Comparison of ENCODE assay signal across 18 cellular contexts in genomic region chr6:55040102-55040848, GRCh38.
DNase-seq lines count a peak whose midpoint lies in the region; FAIRE-seq and TF ChIP-seq lines count a peak whose summit lies in the region.
"Had no signal": no experiment of that assay in that cellular context is flagged by ENCODE, and none has a peak within 500 bp of the region (broad histone marks: within the 10 kb centered on the region; RNA-seq: fewer than 3 reads in every experiment).

No MANE protein-coding gene starts in this region.

- TF ChIP-seq CTCF in AG09309 (IDR thresholded peaks at IDR 0.05; ENCODE audit: control insufficient read depth, insufficient read depth, low read depth, low read length, missing control alignments): no peak
- no peak for TF ChIP-seq CTCF in keratinocyte (optimal IDR thresholded peaks at IDR 0.05 in 1 of 3, IDR thresholded peaks at IDR 0.05 in 1 of 3, conservative IDR thresholded peaks at IDR 0.05 in 1 of 3; ENCODE audit: extremely low read depth in 1 of 3, insufficient read depth in 2 of 3, low read length in 3 of 3)
- no peak for TF ChIP-seq CTCF in tibial nerve (IDR thresholded peaks at IDR 0.05)

- FAIRE-seq in keratinocyte (lab: Jason Lieb, UNC): peak; percentile 85
- FAIRE-seq: endothelial cell of umbilical vein, HepG2 had no signal

- H3K79me2 ChIP-seq in keratinocyte (ENCODE audit: control insufficient read depth, insufficient read depth, low read length): no peaks in the 10 kb centered on the region

- dilution Hi-C loops in keratinocyte (cut with MboI; ENCODE audit: extremely low pct_ligation_motif_present, low sequenced_read_pairs): no loop called here

- no peaks in the 10 kb centered on the region for H3K9me3 ChIP-seq in adipocyte (ENCODE audit: control insufficient read depth, low read length)
- H3K9me3 ChIP-seq in keratinocyte (ENCODE audit: control insufficient read depth, low read depth, low read length): no peaks in the 10 kb centered on the region
- H3K9me3 ChIP-seq in tibial nerve: no peaks in the 10 kb centered on the region
- no peaks in the 10 kb centered on the region for H3K9me3 ChIP-seq in effector memory CD4-positive, alpha-beta T cell (ENCODE audit: control insufficient read depth, low read length)
- H3K9me3 ChIP-seq: BLaER1, HAP-1 had no signal

- H3K4me1 ChIP-seq in adipocyte (ENCODE audit: control insufficient read depth, insufficient read depth, low read length): no peaks in the 10 kb centered on the region
- peaks cover 14% of the 10 kb centered on the region for H3K4me1 ChIP-seq in keratinocyte (ENCODE audit: control insufficient read depth, extremely low read depth, insufficient read depth, low read length)
- H3K4me1 ChIP-seq in tibial nerve: no peaks in the 10 kb centered on the region
- H3K4me1 ChIP-seq in effector memory CD4-positive, alpha-beta T cell (ENCODE audit: control insufficient read depth, insufficient read depth, low read length, poor library complexity, severe bottlenecking): no peaks in the 10 kb centered on the region
- H3K4me1 ChIP-seq: HAP-1 had no signal

- H4K20me1 ChIP-seq in keratinocyte (ENCODE audit: control insufficient read depth, extremely low read depth, insufficient read depth, low read length): no peaks in the 10 kb centered on the region
- H4K20me1 ChIP-seq: BLaER1 had no signal

- DNase-seq in AG09309 (ENCODE audit: low read depth) (peak; percentile 80), HS-27A (ENCODE audit: low read depth) (peak; percentile 19), adipocyte (ENCODE audit: low read depth) (peak; percentile 75), keratinocyte (ENCODE audit: low read depth, low spot score) (no peak), tibial nerve (ENCODE audit: low spot score in 2 of 2) (no peak), activated T-cell treated with anti-CD3 and anti-CD28 coated beads for 4 hours (no peak)
- DNase-seq in effector memory CD4-positive, alpha-beta T cell: no peak
- DNase-seq in stimulated activated CD4-positive, alpha-beta T cell treated with anti-CD3 and anti-CD28 coated beads, Interleukin-4, amount 100 ng/mL, for 1 hour: no peak
- DNase-seq: activated B cell treated with CpG ODN at 0.5 μM for 24 hours, midbrain, NCI-H1436, NCI-H774, posterior cingulate gyrus had no signal

- H3K27me3 ChIP-seq in adipocyte (replicated peaks; ENCODE audit: control insufficient read depth, insufficient read depth, low read length) (no peaks in the 10 kb centered on the region), keratinocyte (ENCODE audit: control insufficient read depth, extremely low read depth, insufficient read depth, low read length) (no peaks in the 10 kb centered on the region), tibial nerve (no peaks in the 10 kb centered on the region)
- no peaks in the 10 kb centered on the region for H3K27me3 ChIP-seq in effector memory CD4-positive, alpha-beta T cell (replicated peaks; ENCODE audit: control insufficient read depth, insufficient read depth, low read length, poor library complexity, severe bottlenecking)
- H3K27me3 ChIP-seq: BLaER1 had no signal

- H3K27ac ChIP-seq in keratinocyte (ENCODE audit: control insufficient read depth, insufficient read depth, low read length) (peak overlapping the region; percentile 0), tibial nerve (no peak overlapping the region)
- no peak overlapping the region for H3K27ac ChIP-seq in effector memory CD4-positive, alpha-beta T cell (ENCODE audit: insufficient read depth, low read length, poor library complexity, severe bottlenecking)
- H3K27ac ChIP-seq: BLaER1, SK-N-MC had no signal

- no peak for TF ChIP-seq POLR2A in tibial nerve (IDR thresholded peaks at IDR 0.05)

- H3K36me3 ChIP-seq in adipocyte (ENCODE audit: control insufficient read depth, insufficient read depth, low read length, severe bottlenecking): no peaks in the 10 kb centered on the region
- no peaks in the 10 kb centered on the region for H3K36me3 ChIP-seq in keratinocyte (ENCODE audit: control insufficient read depth in 2 of 2, extremely low read depth in 1 of 2, insufficient read depth in 2 of 2, low read length in 2 of 2)
- H3K36me3 ChIP-seq in tibial nerve: no peaks in the 10 kb centered on the region
- H3K36me3 ChIP-seq in effector memory CD4-positive, alpha-beta T cell (ENCODE audit: control insufficient read depth, insufficient read depth, low read length): no peaks in the 10 kb centered on the region
- H3K36me3 ChIP-seq: BLaER1, HAP-1 had no signal

- H3K4me2 ChIP-seq in keratinocyte (ENCODE audit: control insufficient read depth, extremely low read depth, insufficient read depth, low read depth, low read length): peak overlapping the region; percentile 11
- H3K4me2 ChIP-seq: BLaER1 had no signal

- H3K9ac ChIP-seq in adipocyte (ENCODE audit: low read length) (no peak overlapping the region), keratinocyte (ENCODE audit: control insufficient read depth, extremely low read depth, insufficient read depth, low read length) (no peak overlapping the region)
- H3K9ac ChIP-seq: BLaER1 had no signal

- no peak overlapping the region for H3K4me3 ChIP-seq in AG09309 (ENCODE audit: control insufficient read depth, low read depth, low read length)
- H3K4me3 ChIP-seq in adipocyte (ENCODE audit: low read length): no peak overlapping the region
- no peak overlapping the region for H3K4me3 ChIP-seq in keratinocyte (ENCODE audit: control insufficient read depth in 2 of 3, extremely low read depth in 1 of 3, insufficient read depth in 2 of 3, low read depth in 1 of 3, low read length in 3 of 3)
- H3K4me3 ChIP-seq in tibial nerve: no peak overlapping the region
- no peak overlapping the region for H3K4me3 ChIP-seq in effector memory CD4-positive, alpha-beta T cell (ENCODE audit: insufficient read depth, low read depth, low read length, poor library complexity, severe bottlenecking)
- H3K4me3 ChIP-seq: BLaER1, HAP-1, SK-N-MC had no signal

- no peak overlapping the region for H2AFZ ChIP-seq in keratinocyte (ENCODE audit: control insufficient read depth, low read length)

- no peaks in the 10 kb centered on the region for H3K9me1 ChIP-seq in keratinocyte (ENCODE audit: control insufficient read depth, extremely low read depth, insufficient read depth, low read length)

- 64 to 84% methylated on average over 3 of the region's 3 CpGs for WGBS in tibial nerve, 2 donors

- no peak for TF ChIP-seq EP300 in tibial nerve (IDR thresholded peaks at IDR 0.05)

Comparison
In these comparisons a context has a peak if more than half of its experiments do, and no peak if none do; other contexts are left out.
1. DNase-seq: peak in AG09309 (single experiment), HS-27A (single experiment) and adipocyte (single experiment); none in keratinocyte (single experiment), tibial nerve (0 of 2), effector memory CD4-positive, alpha-beta T cell (0 of 3), stimulated activated CD4-positive, alpha-beta T cell treated with anti-CD3 and anti-CD28 coated beads, Interleukin-4, amount 100 ng/mL, for 1 hour (single experiment) and activated T-cell treated with anti-CD3 and anti-CD28 coated beads for 4 hours (single experiment).